In the genomic region with DNA sequence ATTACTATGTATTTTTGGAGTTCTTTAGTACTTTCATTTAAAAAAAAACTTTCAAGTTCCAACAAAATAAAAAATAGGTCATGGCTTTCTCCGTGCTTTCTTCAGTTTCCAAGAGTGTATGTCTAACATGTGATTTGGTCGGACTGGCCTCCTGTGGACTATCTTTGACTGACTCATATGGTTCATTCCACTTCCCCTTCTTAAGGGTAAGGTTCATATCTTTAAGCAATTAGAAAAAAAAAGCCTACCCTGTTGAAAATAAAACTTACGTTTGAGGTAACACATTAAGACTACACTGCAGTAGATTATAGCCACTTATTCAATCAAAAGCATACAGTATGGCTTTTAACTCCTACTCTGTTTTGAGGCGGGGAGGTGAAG, we compare ENCODE assay signal across 8 cellular contexts.
A peak's percentile ranks its signal among the peaks of the same experiment; 100 is the strongest.
DNase-seq lines count a peak whose midpoint lies in the region; ATAC-seq and TF ChIP-seq lines count a peak whose summit lies in the region.

No MANE protein-coding gene starts in this region.

- DNase-seq in ELR (ENCODE audit: low read depth): peak; percentile 78
- peak; percentile 92 for DNase-seq in choroid plexus epithelial cell (ENCODE audit: low read depth)
- no peak for DNase-seq in NAMALWA (ENCODE audit: low spot score)
- DNase-seq in posterior cingulate gyrus: no peak
- no peak for DNase-seq in NCI-H446 (lab: John Stamatoyannopoulos, UW)
- no peak for DNase-seq in NCI-H524 treated with DMSO at 0.1 percent for 48 hours (lab: John Stamatoyannopoulos, UW)

- no peak overlapping the region for H3K4me3 ChIP-seq in choroid plexus epithelial cell (ENCODE audit: low read depth, low read length)

- ATAC-seq in GM21515 (IDR thresholded peaks at IDR 0.05; ENCODE audit: unreplicated experiment) (peak; percentile 98), HG03565 (IDR thresholded peaks at IDR 0.05; ENCODE audit: unreplicated experiment) (peak; percentile 98)

- intact Hi-C loops in posterior cingulate gyrus (cut with DNase I): no loop called here

- no peak for TF ChIP-seq CTCF in choroid plexus epithelial cell (conservative IDR thresholded peaks at IDR 0.05; ENCODE audit: low read depth, low read length)

Comparison
In these comparisons a context has a peak if more than half of its experiments do, and no peak if none do; other contexts are left out.
1. DNase-seq: peak in ELR (single experiment) and choroid plexus epithelial cell (single experiment); none in NAMALWA (single experiment), posterior cingulate gyrus (0 of 10), NCI-H446 (0 of 2) and NCI-H524 treated with DMSO at 0.1 percent for 48 hours (single experiment).